ENCODE assay signal across 1 cellular context in the genomic region with DNA sequence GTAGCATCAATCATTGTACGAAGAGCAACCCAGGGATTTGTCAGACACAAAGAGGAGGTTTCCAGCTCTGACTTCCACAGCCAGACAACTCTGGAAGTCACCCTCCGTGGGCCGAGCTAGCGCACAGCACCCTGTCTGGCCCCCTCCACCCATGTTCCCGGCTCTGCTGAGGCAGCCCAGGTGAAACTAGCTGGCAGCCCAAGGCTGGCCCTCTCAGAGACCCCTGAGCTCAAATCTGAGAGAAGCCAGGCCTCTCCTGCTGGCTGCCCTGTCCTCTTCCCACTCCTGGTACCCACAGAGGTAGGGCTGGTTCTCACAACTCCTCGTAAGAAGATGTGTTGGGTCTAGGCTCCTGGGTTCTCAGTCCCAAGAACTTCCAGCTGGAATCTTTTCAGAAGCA.
TF ChIP-seq lines count a peak whose summit lies in the region.

No MANE protein-coding gene starts in this region.

TF ChIP-seq in GM23338, 12 proteins besides CTCF, POLR2A, EP300 and RAD21 (continued from another document):
- TF ChIP-seq, protein P1, sequence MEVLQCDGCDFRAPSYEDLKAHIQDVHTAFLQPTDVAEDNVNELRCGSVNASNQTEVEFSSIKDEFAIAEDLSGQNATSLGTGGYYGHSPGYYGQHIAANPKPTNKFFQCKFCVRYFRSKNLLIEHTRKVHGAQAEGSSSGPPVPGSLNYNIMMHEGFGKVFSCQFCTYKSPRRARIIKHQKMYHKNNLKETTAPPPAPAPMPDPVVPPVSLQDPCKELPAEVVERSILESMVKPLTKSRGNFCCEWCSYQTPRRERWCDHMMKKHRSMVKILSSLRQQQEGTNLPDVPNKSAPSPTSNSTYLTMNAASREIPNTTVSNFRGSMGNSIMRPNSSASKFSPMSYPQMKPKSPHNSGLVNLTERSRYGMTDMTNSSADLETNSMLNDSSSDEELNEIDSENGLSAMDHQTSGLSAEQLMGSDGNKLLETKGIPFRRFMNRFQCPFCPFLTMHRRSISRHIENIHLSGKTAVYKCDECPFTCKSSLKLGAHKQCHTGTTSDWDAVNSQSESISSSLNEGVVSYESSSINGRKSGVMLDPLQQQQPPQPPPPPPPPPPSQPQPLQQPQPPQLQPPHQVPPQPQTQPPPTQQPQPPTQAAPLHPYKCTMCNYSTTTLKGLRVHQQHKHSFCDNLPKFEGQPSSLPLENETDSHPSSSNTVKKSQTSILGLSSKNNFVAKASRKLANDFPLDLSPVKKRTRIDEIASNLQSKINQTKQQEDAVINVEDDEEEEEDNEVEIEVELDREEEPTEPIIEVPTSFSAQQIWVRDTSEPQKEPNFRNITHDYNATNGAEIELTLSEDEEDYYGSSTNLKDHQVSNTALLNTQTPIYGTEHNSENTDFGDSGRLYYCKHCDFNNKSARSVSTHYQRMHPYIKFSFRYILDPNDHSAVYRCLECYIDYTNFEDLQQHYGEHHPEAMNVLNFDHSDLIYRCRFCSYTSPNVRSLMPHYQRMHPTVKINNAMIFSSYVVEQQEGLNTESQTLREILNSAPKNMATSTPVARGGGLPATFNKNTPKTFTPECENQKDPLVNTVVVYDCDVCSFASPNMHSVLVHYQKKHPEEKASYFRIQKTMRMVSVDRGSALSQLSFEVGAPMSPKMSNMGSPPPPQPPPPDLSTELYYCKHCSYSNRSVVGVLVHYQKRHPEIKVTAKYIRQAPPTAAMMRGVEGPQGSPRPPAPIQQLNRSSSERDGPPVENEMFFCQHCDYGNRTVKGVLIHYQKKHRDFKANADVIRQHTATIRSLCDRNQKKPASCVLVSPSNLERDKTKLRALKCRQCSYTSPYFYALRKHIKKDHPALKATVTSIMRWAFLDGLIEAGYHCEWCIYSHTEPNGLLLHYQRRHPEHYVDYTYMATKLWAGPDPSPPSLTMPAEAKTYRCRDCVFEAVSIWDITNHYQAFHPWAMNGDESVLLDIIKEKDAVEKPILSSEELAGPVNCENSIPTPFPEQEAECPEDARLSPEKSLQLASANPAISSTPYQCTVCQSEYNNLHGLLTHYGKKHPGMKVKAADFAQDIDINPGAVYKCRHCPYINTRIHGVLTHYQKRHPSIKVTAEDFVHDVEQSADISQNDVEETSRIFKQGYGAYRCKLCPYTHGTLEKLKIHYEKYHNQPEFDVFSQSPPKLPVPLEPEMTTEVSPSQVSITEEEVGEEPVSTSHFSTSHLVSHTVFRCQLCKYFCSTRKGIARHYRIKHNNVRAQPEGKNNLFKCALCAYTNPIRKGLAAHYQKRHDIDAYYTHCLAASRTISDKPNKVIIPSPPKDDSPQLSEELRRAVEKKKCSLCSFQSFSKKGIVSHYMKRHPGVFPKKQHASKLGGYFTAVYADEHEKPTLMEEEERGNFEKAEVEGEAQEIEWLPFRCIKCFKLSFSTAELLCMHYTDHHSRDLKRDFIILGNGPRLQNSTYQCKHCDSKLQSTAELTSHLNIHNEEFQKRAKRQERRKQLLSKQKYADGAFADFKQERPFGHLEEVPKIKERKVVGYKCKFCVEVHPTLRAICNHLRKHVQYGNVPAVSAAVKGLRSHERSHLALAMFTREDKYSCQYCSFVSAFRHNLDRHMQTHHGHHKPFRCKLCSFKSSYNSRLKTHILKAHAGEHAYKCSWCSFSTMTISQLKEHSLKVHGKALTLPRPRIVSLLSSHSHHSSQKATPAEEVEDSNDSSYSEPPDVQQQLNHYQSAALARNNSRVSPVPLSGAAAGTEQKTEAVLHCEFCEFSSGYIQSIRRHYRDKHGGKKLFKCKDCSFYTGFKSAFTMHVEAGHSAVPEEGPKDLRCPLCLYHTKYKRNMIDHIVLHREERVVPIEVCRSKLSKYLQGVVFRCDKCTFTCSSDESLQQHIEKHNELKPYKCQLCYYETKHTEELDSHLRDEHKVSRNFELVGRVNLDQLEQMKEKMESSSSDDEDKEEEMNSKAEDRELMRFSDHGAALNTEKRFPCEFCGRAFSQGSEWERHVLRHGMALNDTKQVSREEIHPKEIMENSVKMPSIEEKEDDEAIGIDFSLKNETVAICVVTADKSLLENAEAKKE (CRISPR knock-in tag; IDR thresholded peaks at IDR 0.05) = no peak
- TF ChIP-seq NANOG (IDR thresholded peaks at IDR 0.05; ENCODE audit: borderline replicate concordance) (no peak), POLR2AphosphoS5 (IDR thresholded peaks at IDR 0.05; ENCODE audit: low read depth) (no peak), CREB1 (CRISPR knock-in tag; IDR thresholded peaks at IDR 0.05; ENCODE audit: low read depth) (no peak)
